In the genomic region with DNA sequence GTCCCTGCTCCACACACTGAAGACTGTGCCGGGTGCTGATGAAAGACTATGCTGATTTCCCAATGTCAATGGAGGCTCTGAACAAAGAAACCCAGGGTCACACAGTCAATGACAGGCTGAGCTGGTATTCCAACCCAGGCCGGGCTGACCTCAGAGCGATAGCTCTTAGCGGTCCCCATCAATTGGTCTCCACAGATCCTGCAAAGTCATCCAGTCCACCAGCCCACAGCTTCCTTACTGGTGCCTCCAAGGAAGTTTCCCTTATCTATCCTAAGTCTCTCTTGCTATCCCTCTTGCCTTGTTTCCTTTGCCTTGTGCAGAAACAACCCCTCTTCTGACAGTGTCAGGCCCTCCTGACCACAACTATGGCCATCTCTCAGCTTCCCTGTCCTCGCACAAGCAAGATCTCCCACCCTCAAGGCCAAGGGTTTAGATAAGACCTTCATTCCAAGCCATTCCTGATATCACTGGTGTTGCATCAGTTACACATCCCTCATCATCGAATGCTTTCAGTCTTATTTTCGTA, we compare ENCODE assay signal across 25 cellular contexts.
"Had no signal": no experiment of that assay in that cellular context is flagged by ENCODE, and none has a peak within 500 bp of the region (broad histone marks: within the 10 kb centered on the region; RNA-seq: fewer than 3 reads in every experiment).

No MANE protein-coding gene starts in this region.

- H3K36me3 ChIP-seq: breast epithelium, esophagus squamous epithelium, heart right ventricle, lower lobe of right lung, transverse colon, uterus had no signal

- ATAC-seq: activated CD4-positive, CD25-positive, alpha-beta regulatory T cell treated with anti-CD3 and anti-CD28 coated beads, Interleukin-2, amount 50 U/mL, for 24 hours; heart right ventricle; left lobe of liver; lower lobe of right lung; stimulated activated naive B cell treated with anti-CD40 and anti-IgM and Interleukin-4, amounts not matched to agents 10 μg/mL and 1 μg/mL and 100 μg/mL, for 72 hours had no signal

- H3K36me3 Mint-ChIP-seq: activated naive CD8-positive, alpha-beta T cell treated with anti-CD3 and anti-CD28 coated beads for 36 hours; immature natural killer cell; naive B cell; stimulated activated naive B cell treated with anti-CD40 and anti-IgM and Interleukin-4, amounts not matched to agents 10 μg/mL and 1 μg/mL and 100 μg/mL, for 72 hours had no signal

- DNase-seq: activated CD4-positive, alpha-beta memory T cell treated with anti-CD3 and anti-CD28 coated beads, Interleukin-2, amount 10 ng/mL, durations not matched to agents 7 days and 5 days; activated CD4-positive, alpha-beta T cell treated with anti-CD3 and anti-CD28 coated beads, Interleukin-2, amount 10 ng/mL, durations not matched to agents 24 days and 14 days; activated naive CD4-positive, alpha-beta T cell treated with Interleukin-2 at 50 U/mL for 16 hours; activated naive CD8-positive, alpha-beta T cell treated with anti-CD3 and anti-CD28 coated beads for 36 hours; amniotic stem cell; cerebellar nuclear complex; cortex of kidney; endodermal cell; esophagus squamous epithelium; heart right ventricle; immature natural killer cell; lower lobe of right lung; mesendoderm; naive B cell; retina; stimulated activated CD4-positive, alpha-beta T cell treated with anti-CD3 and anti-CD28 coated beads, Interleukin-2, amount 100 ng/mL, for 48 hours; stimulated activated CD8-positive, alpha-beta memory T cell treated with anti-CD3 and anti-CD28 coated beads, Interleukin-4, amount 100 ng/mL, for 48 hours; stimulated activated naive B cell treated with anti-CD40 and anti-IgM and Interleukin-4, amounts not matched to agents 10 μg/mL and 1 μg/mL and 100 μg/mL, for 72 hours; transverse colon; uterus had no signal

- H3K27ac ChIP-seq: breast epithelium, esophagus squamous epithelium, heart right ventricle, lower lobe of right lung, transverse colon, uterus had no signal

- H3K4me3 ChIP-seq: breast epithelium, esophagus squamous epithelium, heart right ventricle, lower lobe of right lung, transverse colon, uterus had no signal

- H3K27me3 Mint-ChIP-seq: activated naive CD8-positive, alpha-beta T cell treated with anti-CD3 and anti-CD28 coated beads for 36 hours had no signal

- H3K4me1 ChIP-seq: breast epithelium, uterus had no signal

- H3K4me3 Mint-ChIP-seq: activated CD4-positive, alpha-beta memory T cell treated with anti-CD3 and anti-CD28 coated beads, Interleukin-2, amount 10 ng/mL, durations not matched to agents 7 days and 5 days; activated CD4-positive, alpha-beta T cell treated with anti-CD3 and anti-CD28 coated beads, Interleukin-2, amount 10 ng/mL, durations not matched to agents 24 days and 14 days; activated naive CD8-positive, alpha-beta T cell treated with anti-CD3 and anti-CD28 coated beads for 36 hours; endodermal cell; immature natural killer cell; naive B cell; stimulated activated naive B cell treated with anti-CD40 and anti-IgM and Interleukin-4, amounts not matched to agents 10 μg/mL and 1 μg/mL and 100 μg/mL, for 72 hours; T-helper 1 cell treated with Interleukin-12 subunit alpha and Interleukin-12 subunit beta and Interleukin-4 antibody, amounts not matched to agents 30 μg/mL and 1 μg/mL, for 36 hours had no signal

- H3K9me3 Mint-ChIP-seq: activated CD4-positive, alpha-beta memory T cell treated with anti-CD3 and anti-CD28 coated beads, Interleukin-2, amount 10 ng/mL, durations not matched to agents 7 days and 5 days; activated CD4-positive, alpha-beta T cell treated with anti-CD3 and anti-CD28 coated beads, Interleukin-2, amount 10 ng/mL, durations not matched to agents 24 days and 14 days; activated naive CD8-positive, alpha-beta T cell treated with anti-CD3 and anti-CD28 coated beads for 36 hours; endodermal cell; naive B cell; stimulated activated naive B cell treated with anti-CD40 and anti-IgM and Interleukin-4, amounts not matched to agents 10 μg/mL and 1 μg/mL and 100 μg/mL, for 72 hours; T-helper 1 cell treated with Interleukin-12 subunit alpha and Interleukin-12 subunit beta and Interleukin-4 antibody, amounts not matched to agents 30 μg/mL and 1 μg/mL, for 36 hours had no signal

- H3K9me3 ChIP-seq: breast epithelium, esophagus squamous epithelium, heart right ventricle, lower lobe of right lung, transverse colon, uterus had no signal

- H3K4me1 Mint-ChIP-seq: activated CD4-positive, alpha-beta memory T cell treated with anti-CD3 and anti-CD28 coated beads, Interleukin-2, amount 10 ng/mL, durations not matched to agents 7 days and 5 days; activated CD4-positive, alpha-beta T cell treated with anti-CD3 and anti-CD28 coated beads, Interleukin-2, amount 10 ng/mL, durations not matched to agents 24 days and 14 days; activated naive CD8-positive, alpha-beta T cell treated with anti-CD3 and anti-CD28 coated beads for 36 hours; immature natural killer cell had no signal

- H3K27ac Mint-ChIP-seq: activated CD4-positive, alpha-beta memory T cell treated with anti-CD3 and anti-CD28 coated beads, Interleukin-2, amount 10 ng/mL, durations not matched to agents 7 days and 5 days; activated CD4-positive, alpha-beta T cell treated with anti-CD3 and anti-CD28 coated beads, Interleukin-2, amount 10 ng/mL, durations not matched to agents 24 days and 14 days; activated naive CD8-positive, alpha-beta T cell treated with anti-CD3 and anti-CD28 coated beads for 36 hours; endodermal cell; immature natural killer cell; naive B cell; progenitor cell of endocrine pancreas; stimulated activated naive B cell treated with anti-CD40 and anti-IgM and Interleukin-4, amounts not matched to agents 10 μg/mL and 1 μg/mL and 100 μg/mL, for 72 hours; T-helper 1 cell treated with Interleukin-12 subunit alpha and Interleukin-12 subunit beta and Interleukin-4 antibody, amounts not matched to agents 30 μg/mL and 1 μg/mL, for 36 hours had no signal

- H3K27me3 ChIP-seq: breast epithelium, esophagus squamous epithelium, heart right ventricle, transverse colon, uterus had no signal
